Comparison of ENCODE assay signal across 1 cellular context in genomic region chr3:197856199-197856816, GRCh38.
TF ChIP-seq lines count a peak whose summit lies in the region.

No MANE protein-coding gene starts in this region.

TF ChIP-seq in H1, 55 proteins besides CTCF, POLR2A, EP300 and RAD21 (continued from another document):
- TF ChIP-seq ZNF274 (IDR thresholded peaks at IDR 0.05; ENCODE audit: borderline replicate concordance, extremely low read depth, low read length) (no peak), BRCA1 (IDR thresholded peaks at IDR 0.05; ENCODE audit: low read depth, low read length) (no peak), KDM4A (IDR thresholded peaks at IDR 0.05; ENCODE audit: low read depth, low read length, severe bottlenecking) (no peak), SP2 (IDR thresholded peaks at IDR 0.05; ENCODE audit: low read length) (no peak), SP1 (IDR thresholded peaks at IDR 0.05; ENCODE audit: low read depth, low read length) (no peak), GABPA (IDR thresholded peaks at IDR 0.05; ENCODE audit: borderline replicate concordance, insufficient read depth, low read length) (no peak), TCF12 (IDR thresholded peaks at IDR 0.05; ENCODE audit: low read depth, low read length) (no peak), NRF1 (IDR thresholded peaks at IDR 0.05; ENCODE audit: low read depth, low read length) (no peak)
